1 cellular context compared by ENCODE assay signal in the genomic region with DNA sequence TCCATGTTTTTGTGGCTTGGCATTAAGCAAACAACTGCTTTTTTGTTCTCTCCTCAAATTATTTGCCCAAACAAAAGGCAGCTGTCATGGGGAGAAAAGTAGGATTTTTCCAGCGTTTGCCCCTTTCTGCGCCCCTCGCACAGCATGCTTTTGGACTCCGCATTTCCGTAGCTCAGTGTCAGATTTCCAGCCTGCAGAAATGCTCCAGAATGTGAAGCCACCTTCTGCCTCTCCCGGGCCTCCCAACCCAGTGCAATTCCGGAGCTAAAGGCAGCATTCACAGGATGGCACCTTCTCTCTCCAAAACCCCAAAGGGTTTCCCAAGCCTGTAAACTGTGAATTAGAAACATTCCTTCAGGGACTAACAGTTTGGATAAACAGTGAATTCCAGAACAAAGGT.
TF ChIP-seq lines count a peak whose summit lies in the region.

No MANE protein-coding gene starts in this region.

TF ChIP-seq in IMR-90, 13 proteins besides CTCF, POLR2A, EP300 and RAD21:
- no peak for TF ChIP-seq NFE2L2 (IDR thresholded peaks at IDR 0.05; ENCODE audit: low read depth, low read length)
- no peak for TF ChIP-seq MXI1 (IDR thresholded peaks at IDR 0.05; ENCODE audit: borderline replicate concordance, low read depth, low read length)
- no peak for TF ChIP-seq SMC3 (IDR thresholded peaks at IDR 0.05; ENCODE audit: low read depth, low read length)
- TF ChIP-seq, protein P1, sequence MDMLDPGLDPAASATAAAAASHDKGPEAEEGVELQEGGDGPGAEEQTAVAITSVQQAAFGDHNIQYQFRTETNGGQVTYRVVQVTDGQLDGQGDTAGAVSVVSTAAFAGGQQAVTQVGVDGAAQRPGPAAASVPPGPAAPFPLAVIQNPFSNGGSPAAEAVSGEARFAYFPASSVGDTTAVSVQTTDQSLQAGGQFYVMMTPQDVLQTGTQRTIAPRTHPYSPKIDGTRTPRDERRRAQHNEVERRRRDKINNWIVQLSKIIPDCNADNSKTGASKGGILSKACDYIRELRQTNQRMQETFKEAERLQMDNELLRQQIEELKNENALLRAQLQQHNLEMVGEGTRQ (IDR thresholded peaks at IDR 0.05; ENCODE audit: low read depth, low read length) = no peak
- TF ChIP-seq MAZ (IDR thresholded peaks at IDR 0.05; ENCODE audit: borderline replicate concordance, low read depth, low read length) = no peak
- TF ChIP-seq CHD1 (IDR thresholded peaks at IDR 0.05; ENCODE audit: low read depth, low read length) = no peak
- TF ChIP-seq BHLHE40 (IDR thresholded peaks at IDR 0.05; ENCODE audit: low read depth, low read length) = no peak
- no peak for TF ChIP-seq CEBPB (IDR thresholded peaks at IDR 0.05; ENCODE audit: low read depth, low read length)
- TF ChIP-seq MAFK (IDR thresholded peaks at IDR 0.05; ENCODE audit: low read depth, low read length) = no peak
- no peak for TF ChIP-seq RCOR1 (IDR thresholded peaks at IDR 0.05; ENCODE audit: insufficient replicate concordance, low read length)
- TF ChIP-seq, protein P2, sequence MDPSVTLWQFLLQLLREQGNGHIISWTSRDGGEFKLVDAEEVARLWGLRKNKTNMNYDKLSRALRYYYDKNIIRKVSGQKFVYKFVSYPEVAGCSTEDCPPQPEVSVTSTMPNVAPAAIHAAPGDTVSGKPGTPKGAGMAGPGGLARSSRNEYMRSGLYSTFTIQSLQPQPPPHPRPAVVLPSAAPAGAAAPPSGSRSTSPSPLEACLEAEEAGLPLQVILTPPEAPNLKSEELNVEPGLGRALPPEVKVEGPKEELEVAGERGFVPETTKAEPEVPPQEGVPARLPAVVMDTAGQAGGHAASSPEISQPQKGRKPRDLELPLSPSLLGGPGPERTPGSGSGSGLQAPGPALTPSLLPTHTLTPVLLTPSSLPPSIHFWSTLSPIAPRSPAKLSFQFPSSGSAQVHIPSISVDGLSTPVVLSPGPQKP (IDR thresholded peaks at IDR 0.05; ENCODE audit: borderline replicate concordance, low read depth, low read length) = no peak
- no peak for TF ChIP-seq RFX5 (IDR thresholded peaks at IDR 0.05; ENCODE audit: low read depth, low read length)
- no peak for TF ChIP-seq FOS (IDR thresholded peaks at IDR 0.05; ENCODE audit: low read depth, low read length)
